1 cellular context compared by ENCODE assay signal in genomic region chr7:152912511-152912910, GRCh38.
TF ChIP-seq lines count a peak whose summit lies in the region.

No MANE protein-coding gene starts in this region.

TF ChIP-seq in K562, 482 proteins besides CTCF, POLR2A, EP300 and RAD21 (continued from another document):
- TF ChIP-seq ZBTB11 (CRISPR knock-in tag; IDR thresholded peaks at IDR 0.05) = no peak
- TF ChIP-seq SPI1 (IDR thresholded peaks at IDR 0.05; ENCODE audit: borderline replicate concordance, low read depth, low read length) = no peak
- TF ChIP-seq ZBTB26 (CRISPR knock-in tag; IDR thresholded peaks at IDR 0.05) = peak; percentile 48; the same call in 1 of the 2 replicates
